Comparison of ENCODE assay signal across 2 cellular contexts in genomic region chr11:64472593-64473455, GRCh38.
TF ChIP-seq lines count a peak whose summit lies in the region.

No MANE protein-coding gene starts in this region.

TF ChIP-seq in Ishikawa, 13 proteins besides CTCF, POLR2A, EP300 and RAD21 (continued from another document):
- TF ChIP-seq, protein P1, sequence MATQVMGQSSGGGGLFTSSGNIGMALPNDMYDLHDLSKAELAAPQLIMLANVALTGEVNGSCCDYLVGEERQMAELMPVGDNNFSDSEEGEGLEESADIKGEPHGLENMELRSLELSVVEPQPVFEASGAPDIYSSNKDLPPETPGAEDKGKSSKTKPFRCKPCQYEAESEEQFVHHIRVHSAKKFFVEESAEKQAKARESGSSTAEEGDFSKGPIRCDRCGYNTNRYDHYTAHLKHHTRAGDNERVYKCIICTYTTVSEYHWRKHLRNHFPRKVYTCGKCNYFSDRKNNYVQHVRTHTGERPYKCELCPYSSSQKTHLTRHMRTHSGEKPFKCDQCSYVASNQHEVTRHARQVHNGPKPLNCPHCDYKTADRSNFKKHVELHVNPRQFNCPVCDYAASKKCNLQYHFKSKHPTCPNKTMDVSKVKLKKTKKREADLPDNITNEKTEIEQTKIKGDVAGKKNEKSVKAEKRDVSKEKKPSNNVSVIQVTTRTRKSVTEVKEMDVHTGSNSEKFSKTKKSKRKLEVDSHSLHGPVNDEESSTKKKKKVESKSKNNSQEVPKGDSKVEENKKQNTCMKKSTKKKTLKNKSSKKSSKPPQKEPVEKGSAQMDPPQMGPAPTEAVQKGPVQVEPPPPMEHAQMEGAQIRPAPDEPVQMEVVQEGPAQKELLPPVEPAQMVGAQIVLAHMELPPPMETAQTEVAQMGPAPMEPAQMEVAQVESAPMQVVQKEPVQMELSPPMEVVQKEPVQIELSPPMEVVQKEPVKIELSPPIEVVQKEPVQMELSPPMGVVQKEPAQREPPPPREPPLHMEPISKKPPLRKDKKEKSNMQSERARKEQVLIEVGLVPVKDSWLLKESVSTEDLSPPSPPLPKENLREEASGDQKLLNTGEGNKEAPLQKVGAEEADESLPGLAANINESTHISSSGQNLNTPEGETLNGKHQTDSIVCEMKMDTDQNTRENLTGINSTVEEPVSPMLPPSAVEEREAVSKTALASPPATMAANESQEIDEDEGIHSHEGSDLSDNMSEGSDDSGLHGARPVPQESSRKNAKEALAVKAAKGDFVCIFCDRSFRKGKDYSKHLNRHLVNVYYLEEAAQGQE (IDR thresholded peaks at IDR 0.05; ENCODE audit: low read depth): no peak
- TF ChIP-seq, protein P2, sequence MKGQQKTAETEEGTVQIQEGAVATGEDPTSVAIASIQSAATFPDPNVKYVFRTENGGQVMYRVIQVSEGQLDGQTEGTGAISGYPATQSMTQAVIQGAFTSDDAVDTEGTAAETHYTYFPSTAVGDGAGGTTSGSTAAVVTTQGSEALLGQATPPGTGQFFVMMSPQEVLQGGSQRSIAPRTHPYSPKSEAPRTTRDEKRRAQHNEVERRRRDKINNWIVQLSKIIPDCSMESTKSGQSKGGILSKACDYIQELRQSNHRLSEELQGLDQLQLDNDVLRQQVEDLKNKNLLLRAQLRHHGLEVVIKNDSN (IDR thresholded peaks at IDR 0.05): no peak

TF ChIP-seq in HepG2, 621 proteins besides CTCF, POLR2A, EP300 and RAD21 (continued from another document):
- TF ChIP-seq HIC2 (CRISPR knock-in tag; IDR thresholded peaks at IDR 0.05; ENCODE audit: low read depth) (no peak), MED1 (CRISPR knock-in tag; IDR thresholded peaks at IDR 0.05) (no peak), ZNF451 (CRISPR knock-in tag; IDR thresholded peaks at IDR 0.05) (no peak), DMAP1 (CRISPR knock-in tag; IDR thresholded peaks at IDR 0.05) (no peak), GATAD2A (CRISPR knock-in tag; IDR thresholded peaks at IDR 0.05) (no peak), YEATS2 (CRISPR knock-in tag; IDR thresholded peaks at IDR 0.05; ENCODE audit: borderline replicate concordance) (no peak), CAMTA2 (CRISPR knock-in tag; IDR thresholded peaks at IDR 0.05; ENCODE audit: borderline replicate concordance) (no peak), NFYC (CRISPR knock-in tag; IDR thresholded peaks at IDR 0.05) (no peak)
- TF ChIP-seq, protein P3, sequence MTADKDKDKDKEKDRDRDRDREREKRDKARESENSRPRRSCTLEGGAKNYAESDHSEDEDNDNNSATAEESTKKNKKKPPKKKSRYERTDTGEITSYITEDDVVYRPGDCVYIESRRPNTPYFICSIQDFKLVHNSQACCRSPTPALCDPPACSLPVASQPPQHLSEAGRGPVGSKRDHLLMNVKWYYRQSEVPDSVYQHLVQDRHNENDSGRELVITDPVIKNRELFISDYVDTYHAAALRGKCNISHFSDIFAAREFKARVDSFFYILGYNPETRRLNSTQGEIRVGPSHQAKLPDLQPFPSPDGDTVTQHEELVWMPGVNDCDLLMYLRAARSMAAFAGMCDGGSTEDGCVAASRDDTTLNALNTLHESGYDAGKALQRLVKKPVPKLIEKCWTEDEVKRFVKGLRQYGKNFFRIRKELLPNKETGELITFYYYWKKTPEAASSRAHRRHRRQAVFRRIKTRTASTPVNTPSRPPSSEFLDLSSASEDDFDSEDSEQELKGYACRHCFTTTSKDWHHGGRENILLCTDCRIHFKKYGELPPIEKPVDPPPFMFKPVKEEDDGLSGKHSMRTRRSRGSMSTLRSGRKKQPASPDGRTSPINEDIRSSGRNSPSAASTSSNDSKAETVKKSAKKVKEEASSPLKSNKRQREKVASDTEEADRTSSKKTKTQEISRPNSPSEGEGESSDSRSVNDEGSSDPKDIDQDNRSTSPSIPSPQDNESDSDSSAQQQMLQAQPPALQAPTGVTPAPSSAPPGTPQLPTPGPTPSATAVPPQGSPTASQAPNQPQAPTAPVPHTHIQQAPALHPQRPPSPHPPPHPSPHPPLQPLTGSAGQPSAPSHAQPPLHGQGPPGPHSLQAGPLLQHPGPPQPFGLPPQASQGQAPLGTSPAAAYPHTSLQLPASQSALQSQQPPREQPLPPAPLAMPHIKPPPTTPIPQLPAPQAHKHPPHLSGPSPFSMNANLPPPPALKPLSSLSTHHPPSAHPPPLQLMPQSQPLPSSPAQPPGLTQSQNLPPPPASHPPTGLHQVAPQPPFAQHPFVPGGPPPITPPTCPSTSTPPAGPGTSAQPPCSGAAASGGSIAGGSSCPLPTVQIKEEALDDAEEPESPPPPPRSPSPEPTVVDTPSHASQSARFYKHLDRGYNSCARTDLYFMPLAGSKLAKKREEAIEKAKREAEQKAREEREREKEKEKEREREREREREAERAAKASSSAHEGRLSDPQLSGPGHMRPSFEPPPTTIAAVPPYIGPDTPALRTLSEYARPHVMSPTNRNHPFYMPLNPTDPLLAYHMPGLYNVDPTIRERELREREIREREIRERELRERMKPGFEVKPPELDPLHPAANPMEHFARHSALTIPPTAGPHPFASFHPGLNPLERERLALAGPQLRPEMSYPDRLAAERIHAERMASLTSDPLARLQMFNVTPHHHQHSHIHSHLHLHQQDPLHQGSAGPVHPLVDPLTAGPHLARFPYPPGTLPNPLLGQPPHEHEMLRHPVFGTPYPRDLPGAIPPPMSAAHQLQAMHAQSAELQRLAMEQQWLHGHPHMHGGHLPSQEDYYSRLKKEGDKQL (CRISPR knock-in tag; IDR thresholded peaks at IDR 0.05; ENCODE audit: low read depth): no peak
TF ChIP-seq in HepG2: peak in this region for 3.
